In the genomic region with DNA sequence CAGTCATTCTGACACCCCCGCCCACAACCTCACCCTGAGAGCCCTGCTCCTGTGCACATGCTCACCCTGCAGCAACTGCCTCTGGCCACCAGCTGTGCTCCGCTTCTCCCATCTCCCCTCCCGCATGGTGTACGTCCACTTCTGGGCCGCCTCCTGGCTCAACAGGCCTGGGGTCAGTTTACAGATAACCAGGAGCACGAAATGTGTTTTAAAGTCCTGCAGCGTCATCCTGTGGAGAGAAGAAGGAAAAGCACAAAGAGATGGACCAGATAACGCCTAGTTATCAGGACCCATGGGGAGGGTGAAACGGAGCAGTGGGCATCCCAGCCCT, we compare ENCODE assay signal across 23 cellular contexts. TPM values are rescaled to one million over a fixed set of nuclear protein-coding genes. Genes with fewer than 3 reads are reported as not detected.
DNase-seq lines count a peak whose midpoint lies in the region; ATAC-seq, FAIRE-seq and TF ChIP-seq lines count a peak whose summit lies in the region.
"Had no signal": no experiment of that assay in that cellular context is flagged by ENCODE, and none has a peak within 500 bp of the region (broad histone marks: within the 10 kb centered on the region; RNA-seq: fewer than 3 reads in every experiment).

No MANE protein-coding gene starts in this region.

- H3K4me1 ChIP-seq in HepG2 (ENCODE audit: insufficient read depth, low read length) (no peaks in the 10 kb centered on the region), right lobe of liver (no peaks in the 10 kb centered on the region), mesendoderm (ENCODE audit: control insufficient read depth, low read depth, low read length) (peaks cover 13% of the 10 kb centered on the region), left lung (no peaks in the 10 kb centered on the region), smooth muscle cell (ENCODE audit: low read depth) (no peaks in the 10 kb centered on the region)
- H3K4me1 ChIP-seq: HAP-1 had no signal

- H3K4me3 ChIP-seq in HepG2 (replicated peaks in 1 of 3; ENCODE audit: insufficient read depth in 1 of 3, low read depth in 2 of 3, low read length in 3 of 3) (no peak overlapping the region), right lobe of liver (no peak overlapping the region), mesendoderm (ENCODE audit: low read length) (no peak overlapping the region), left lung (no peak overlapping the region), smooth muscle cell (no peak overlapping the region)
- H3K4me3 ChIP-seq: HAP-1 had no signal

- H3K4me1 Mint-ChIP-seq in activated CD4-positive, alpha-beta memory T cell treated with anti-CD3 and anti-CD28 coated beads, Interleukin-2, amount 10 ng/mL, durations not matched to agents 7 days and 5 days = no peaks in the 10 kb centered on the region

- H4K8ac ChIP-seq in mesendoderm (ENCODE audit: low read depth, low read length) = no peak overlapping the region

- H3K27me3 ChIP-seq in HepG2 (ENCODE audit: control insufficient read depth in 1 of 2, insufficient read depth in 2 of 2, low read length in 2 of 2) (peaks cover 3 to 40% of the 10 kb centered on the region in 2 experiments; a peak in 4 of 5 replicates), right lobe of liver (no peaks in the 10 kb centered on the region), mesendoderm (ENCODE audit: insufficient read depth, low read length, poor library complexity) (no peaks in the 10 kb centered on the region), left lung (no peaks in the 10 kb centered on the region), smooth muscle cell (ENCODE audit: low read depth) (no peaks in the 10 kb centered on the region)

- FAIRE-seq in HepG2 (lab: Jason Lieb, UNC) = no peak
- FAIRE-seq: GM12892 had no signal

- POLR2A ChIA-PET in HepG2 (lab: Yijun Ruan, JAX) = no interaction called here
- POLR2A ChIA-PET in activated CD4-positive, alpha-beta memory T cell treated with anti-CD3 and anti-CD28 coated beads, Interleukin-2, amount 10 ng/mL, durations not matched to agents 7 days and 5 days (lab: Charles Lee) = no interaction called here

- no peak overlapping the region for H3K9ac ChIP-seq in HepG2 (ENCODE audit: insufficient read depth, low read depth, low read length)
- H3K9ac ChIP-seq in mesendoderm (ENCODE audit: low read length) = no peak overlapping the region
- no peak overlapping the region for H3K9ac ChIP-seq in smooth muscle cell (ENCODE audit: low read depth)

- H4K20me1 ChIP-seq in HepG2 (ENCODE audit: insufficient read depth, low read length) = no peaks in the 10 kb centered on the region
- H4K20me1 ChIP-seq in smooth muscle cell (ENCODE audit: low read depth) = no peaks in the 10 kb centered on the region

- TF ChIP-seq CTCF in HepG2 (CRISPR knock-in tag; IDR thresholded peaks at IDR 0.05) (no peak), right lobe of liver (IDR thresholded peaks at IDR 0.05) (no peak), left lung (IDR thresholded peaks at IDR 0.05) (no peak), smooth muscle cell (IDR thresholded peaks at IDR 0.05; ENCODE audit: borderline replicate concordance, insufficient read depth, poor library complexity, severe bottlenecking) (no peak)

- no peak overlapping the region for H3K4me3 Mint-ChIP-seq in activated CD4-positive, alpha-beta memory T cell treated with anti-CD3 and anti-CD28 coated beads, Interleukin-2, amount 10 ng/mL, durations not matched to agents 7 days and 5 days
- H3K4me3 Mint-ChIP-seq: CD8-positive, alpha-beta T cell had no signal

- H2BK15ac ChIP-seq in mesendoderm (replicated peaks; ENCODE audit: low read depth) = no peak overlapping the region

- no peak overlapping the region for H2BK5ac ChIP-seq in mesendoderm (ENCODE audit: low read length)

- no peaks in the 10 kb centered on the region for H3K27me3 Mint-ChIP-seq in activated CD4-positive, alpha-beta memory T cell treated with anti-CD3 and anti-CD28 coated beads, Interleukin-2, amount 10 ng/mL, durations not matched to agents 7 days and 5 days

- no peak overlapping the region for H3K4ac ChIP-seq in mesendoderm (ENCODE audit: low read depth, low read length)

- H3K79me1 ChIP-seq in mesendoderm (ENCODE audit: low read length) = no peaks in the 10 kb centered on the region

- no peak for TF ChIP-seq RAD21 in HepG2 (CRISPR knock-in tag; IDR thresholded peaks at IDR 0.05)

- ATAC-seq in HepG2 (peak; percentile 62), right lobe of liver (no peak), left lung (no peak), HG03521 (IDR thresholded peaks at IDR 0.05; ENCODE audit: unreplicated experiment) (no peak)
- ATAC-seq: CD8-positive, alpha-beta T cell had no signal

- no peak overlapping the region for H2AK5ac ChIP-seq in mesendoderm (ENCODE audit: low read length)

- H4K5ac ChIP-seq in mesendoderm (ENCODE audit: low read length) = no peak overlapping the region

- no peaks in the 10 kb centered on the region for H3K9me3 ChIP-seq in HepG2 (ENCODE audit: low read length)
- H3K9me3 ChIP-seq in right lobe of liver = no peaks in the 10 kb centered on the region
- H3K9me3 ChIP-seq in left lung = no peaks in the 10 kb centered on the region
- no peaks in the 10 kb centered on the region for H3K9me3 ChIP-seq in smooth muscle cell (replicated peaks; ENCODE audit: low read depth)
- H3K9me3 ChIP-seq: HAP-1 had no signal

- H3K27ac ChIP-seq in HepG2 (ENCODE audit: extremely low read length, insufficient read depth, low read length) (no peak overlapping the region), right lobe of liver (no peak overlapping the region), mesendoderm (ENCODE audit: low read depth, low read length) (no peak overlapping the region), left lung (no peak overlapping the region), smooth muscle cell (ENCODE audit: low read depth) (no peak overlapping the region)
- H3K27ac ChIP-seq: 22Rv1 had no signal

- H3K4me2 ChIP-seq in HepG2 (ENCODE audit: low read depth, low read length) (no peak overlapping the region), mesendoderm (ENCODE audit: low read length) (no peak overlapping the region), smooth muscle cell (no peak overlapping the region)

- intact Hi-C loops in HepG2 (cut with micrococcal nuclease; ENCODE audit: unreplicated experiment) = no loop called here
- intact Hi-C loops in right lobe of liver (cut with DNase I) = no loop called here
- intact Hi-C loops in left lung (cut with DNase I) = no loop called here

- no peak overlapping the region for H2AFZ ChIP-seq in HepG2 (ENCODE audit: low read length)
- no peak overlapping the region for H2AFZ ChIP-seq in smooth muscle cell (ENCODE audit: low read depth)

- H3K56ac ChIP-seq in mesendoderm (ENCODE audit: low read length) = no peak overlapping the region

- no peak overlapping the region for H3K18ac ChIP-seq in mesendoderm (ENCODE audit: low read length)

- BruUV-seq in HepG2 (replicated peaks; lab: Mats Ljungman, UMichigan) = no TSS peak

- no peak overlapping the region for H2BK120ac ChIP-seq in mesendoderm (ENCODE audit: low read depth, low read length)

- H3K23ac ChIP-seq in mesendoderm (ENCODE audit: low read length) = no peak overlapping the region

- no peak overlapping the region for H3K27ac Mint-ChIP-seq in activated CD4-positive, alpha-beta memory T cell treated with anti-CD3 and anti-CD28 coated beads, Interleukin-2, amount 10 ng/mL, durations not matched to agents 7 days and 5 days
- H3K27ac Mint-ChIP-seq: CD8-positive, alpha-beta T cell had no signal

- H3K36me3 Mint-ChIP-seq in activated CD4-positive, alpha-beta memory T cell treated with anti-CD3 and anti-CD28 coated beads, Interleukin-2, amount 10 ng/mL, durations not matched to agents 7 days and 5 days (ENCODE audit: low read depth) = no peaks in the 10 kb centered on the region
- H3K36me3 Mint-ChIP-seq: CD8-positive, alpha-beta T cell had no signal

- H3K9me3 Mint-ChIP-seq in activated CD4-positive, alpha-beta memory T cell treated with anti-CD3 and anti-CD28 coated beads, Interleukin-2, amount 10 ng/mL, durations not matched to agents 7 days and 5 days = no peaks in the 10 kb centered on the region
- H3K9me3 Mint-ChIP-seq: CD8-positive, alpha-beta T cell had no signal

- TF ChIP-seq EP300 in HepG2 (IDR thresholded peaks at IDR 0.05; ENCODE audit: low read depth in 2 of 2, low read length in 2 of 2) (no peak), HepG2 (CRISPR knock-in tag; IDR thresholded peaks at IDR 0.05; ENCODE audit: borderline replicate concordance) (no peak)

- CTCF ChIA-PET in HepG2 (lab: Yijun Ruan, JAX; ENCODE audit: low intra/inter-chr PET ratio, low total read pairs) = no interaction called here
- CTCF ChIA-PET in activated CD4-positive, alpha-beta memory T cell treated with anti-CD3 and anti-CD28 coated beads, Interleukin-2, amount 10 ng/mL, durations not matched to agents 7 days and 5 days (lab: Charles Lee) = no interaction called here

- WGBS in HepG2 (ENCODE audit: low lambda C conversion rate) = 16% methylated on average over 8 of the region's 9 CpGs
- WGBS in right lobe of liver (ENCODE audit: insufficient coverage, low coverage, low lambda C conversion rate, missing lambda C conversion rate) = 81% methylated on average over 8 of the region's 9 CpGs
- no CpG with 5 or more reads among the region's 9 CpGs for WGBS in mesendoderm (ENCODE audit: extremely low coverage, insufficient coverage, low lambda C conversion rate)
- WGBS in smooth muscle cell (ENCODE audit: low lambda C conversion rate) = 82% methylated on average over 8 of the region's 9 CpGs

- no peaks in the 10 kb centered on the region; a peak in 1 of 5 replicates for H3K36me3 ChIP-seq in HepG2 (replicated peaks in 1 of 2; ENCODE audit: control insufficient read depth in 1 of 2, insufficient read depth in 2 of 2, low read length in 2 of 2)
- H3K36me3 ChIP-seq in right lobe of liver = no peaks in the 10 kb centered on the region
- no peaks in the 10 kb centered on the region for H3K36me3 ChIP-seq in mesendoderm (ENCODE audit: control insufficient read depth, insufficient read depth, low read length)
- H3K36me3 ChIP-seq in left lung = no peaks in the 10 kb centered on the region
- H3K36me3 ChIP-seq in smooth muscle cell (ENCODE audit: low read depth) = no peaks in the 10 kb centered on the region
- H3K36me3 ChIP-seq: HAP-1 had no signal

- in situ Hi-C loops in HepG2 (cut with HindIII; ENCODE audit: extremely low pct_ligation_motif_present, low pct_unique_long_range_greater_than_20kb) = no loop called here

- no peaks in the 10 kb centered on the region for H3F3A ChIP-seq in smooth muscle cell (ENCODE audit: low read depth)

- DNase-seq in HepG2 (ENCODE audit: low spot score) = no peak
- no peak for DNase-seq in right lobe of liver
- DNase-seq in ecto neural progenitor cell (ENCODE audit: low spot score) = peak; percentile 51
- DNase-seq in mesendoderm = peak; percentile 77
- no peak for DNase-seq in left lung
- DNase-seq in activated CD4-positive, alpha-beta memory T cell treated with anti-CD3 and anti-CD28 coated beads, Interleukin-2, amount 10 ng/mL, durations not matched to agents 7 days and 5 days = no peak
- no peak for DNase-seq in smooth muscle cell (lab: John Stamatoyannopoulos, UW; ENCODE audit: unreplicated experiment)
- DNase-seq: C1 segment of cervical spinal cord; CD8-positive, alpha-beta T cell; DND-41; MM.1S; NCI-H1048; NCI-H1417 treated with DMSO at 0.1 percent for 48 hours; NCI-H187; NCI-H446 treated with DMSO at 0.1 percent for 48 hours; NCI-H526 treated with DMSO at 0.1 percent for 48 hours; Right ventricle myocardium superior had no signal

- no peaks in the 10 kb centered on the region for H3K79me2 ChIP-seq in HepG2 (ENCODE audit: insufficient read depth, low read length)
- no peaks in the 10 kb centered on the region for H3K79me2 ChIP-seq in mesendoderm (ENCODE audit: control insufficient read depth, insufficient read depth, low read length)
- H3K79me2 ChIP-seq in smooth muscle cell (ENCODE audit: low read depth) = no peaks in the 10 kb centered on the region

- TF ChIP-seq POLR2A in HepG2 (IDR thresholded peaks at IDR 0.05; ENCODE audit: insufficient read depth in 1 of 2, low read depth in 2 of 2, low read length in 2 of 2) = no peak
- no peak for TF ChIP-seq POLR2A in right lobe of liver (IDR thresholded peaks at IDR 0.05)

RNA-seq across cellular contexts. Expression of gene CAPN14, which starts 24.3 kb away (rescaled TPM):
- total RNA-seq in HepG2 (2016; rRNA removed; fragmentation: Illumina TruSeq; extraction: Trizol) (not detected in 2 replicates), right lobe of liver (under 1 TPM in 1 of 6 experiments, not detected in 5; 0.12 TPM), left lung (under 1 TPM; 0.23 to 0.26 TPM), smooth muscle cell (0.13 and 0.58 TPM in 2 replicates)
- not detected in 2 replicates for total RNA-seq in HepG2 (2016; cell fraction: cytosol; rRNA removed; fragmentation: Illumina TruSeq; extraction: Trizol; ENCODE audit: low read depth)
- total RNA-seq in HepG2 (2016; cell fraction: insoluble cytoplasmic fraction; rRNA removed; fragmentation: Illumina TruSeq; extraction: Trizol) = not detected in 2 replicates
- not detected in 2 replicates for total RNA-seq in HepG2 (2016; cell fraction: membrane; rRNA removed; fragmentation: Illumina TruSeq; extraction: Trizol)
- not detected in 2 replicates for total RNA-seq in HepG2 (2016; cell fraction: nucleus; rRNA removed; fragmentation: Illumina TruSeq; extraction: Trizol)
- polyA plus RNA-seq in HepG2 (2011; rRNA removed) (not detected in 2 replicates), smooth muscle cell (0.27 and 0.55 TPM in 2 replicates)
- not detected in 2 replicates for polyA plus RNA-seq in HepG2 (2011; cell fraction: cytosol; rRNA removed)
- polyA plus RNA-seq in HepG2 (2011; cell fraction: nucleus; rRNA removed) = not detected in 2 replicates
- polyA plus RNA-seq in HepG2 (2012) = not detected in 2 replicates
- not detected in 2 replicates for polyA plus RNA-seq in HepG2 (2016; cell fraction: cytosol; fragmentation: Illumina TruSeq; extraction: Trizol; ENCODE audit: low read depth)
- not detected in 2 replicates for polyA plus RNA-seq in HepG2 (2016; cell fraction: insoluble cytoplasmic fraction; fragmentation: Illumina TruSeq; extraction: Trizol; ENCODE audit: low read depth)
- not detected in 2 replicates for polyA plus RNA-seq in HepG2 (2016; cell fraction: membrane; fragmentation: Illumina TruSeq; extraction: Trizol; ENCODE audit: low read depth)
- not detected in 2 replicates for polyA plus RNA-seq in HepG2 (2016; cell fraction: nucleus; fragmentation: Illumina TruSeq; extraction: Trizol; ENCODE audit: insufficient read depth, low read depth)
- not detected in 2 replicates for polyA minus RNA-seq in HepG2 (2011; rRNA and poly(A)+ RNA removed; ENCODE audit: low replicate concordance)
- polyA minus RNA-seq in HepG2 (2011; cell fraction: cytosol; rRNA and poly(A)+ RNA removed) = not detected in 2 replicates
- polyA minus RNA-seq in HepG2 (2011; cell fraction: nucleus; rRNA and poly(A)+ RNA removed) = not detected in 2 replicates
- 0.10 TPM for polyA plus RNA-seq in mesendoderm (2013, experiment 1 of 2)
- polyA plus RNA-seq in mesendoderm (2013, experiment 2 of 2) = 0.07 TPM
- total RNA-seq in activated CD4-positive, alpha-beta memory T cell treated with anti-CD3 and anti-CD28 coated beads, Interleukin-2, amount 10 ng/mL, durations not matched to agents 7 days and 5 days = under 1 TPM; 0.35 TPM
- total RNA-seq: G401 had no signal

RNA-seq across cellular contexts. Expression of gene EHD3, which starts 40.9 kb away (rescaled TPM):
- total RNA-seq in HepG2 (2016; rRNA removed; fragmentation: Illumina TruSeq; extraction: Trizol) (0.69 and 0.70 TPM in 2 replicates), right lobe of liver (10 to 100 TPM in 1 of 6 experiments, 1 to 10 TPM in 5; 4.0 to 10.6 (median 7.6) TPM), left lung (1 to 10 TPM; 6.8 to 9.1 TPM), smooth muscle cell (13.8 and 19.0 TPM in 2 replicates)
- 0.09 and 0.20 TPM in 2 replicates for total RNA-seq in HepG2 (2016; cell fraction: cytosol; rRNA removed; fragmentation: Illumina TruSeq; extraction: Trizol; ENCODE audit: low read depth)
- total RNA-seq in HepG2 (2016; cell fraction: insoluble cytoplasmic fraction; rRNA removed; fragmentation: Illumina TruSeq; extraction: Trizol) = 0.58 and 0.71 TPM in 2 replicates
- total RNA-seq in HepG2 (2016; cell fraction: membrane; rRNA removed; fragmentation: Illumina TruSeq; extraction: Trizol) = 0.37 and 0.52 TPM in 2 replicates
- total RNA-seq in HepG2 (2016; cell fraction: nucleus; rRNA removed; fragmentation: Illumina TruSeq; extraction: Trizol) = 0.40 and 0.47 TPM in 2 replicates
- polyA plus RNA-seq in HepG2 (2011; rRNA removed) (0.20 and 0.27 TPM in 2 replicates), smooth muscle cell (12.4 and 15.5 TPM in 2 replicates)
- 0.23 and 0.31 TPM in 2 replicates for polyA plus RNA-seq in HepG2 (2011; cell fraction: cytosol; rRNA removed)
- 0.18 and 0.23 TPM in 2 replicates for polyA plus RNA-seq in HepG2 (2011; cell fraction: nucleus; rRNA removed)
- polyA plus RNA-seq in HepG2 (2012) = 0.13 and 0.23 TPM in 2 replicates
- polyA plus RNA-seq in HepG2 (2016; cell fraction: cytosol; fragmentation: Illumina TruSeq; extraction: Trizol; ENCODE audit: low read depth) = 0.08 and 0.10 TPM in 2 replicates
- 0.62 and 0.74 TPM in 2 replicates for polyA plus RNA-seq in HepG2 (2016; cell fraction: insoluble cytoplasmic fraction; fragmentation: Illumina TruSeq; extraction: Trizol; ENCODE audit: low read depth)
- polyA plus RNA-seq in HepG2 (2016; cell fraction: membrane; fragmentation: Illumina TruSeq; extraction: Trizol; ENCODE audit: low read depth) = 0.17 and 0.27 TPM in 2 replicates
- 0.48 and 0.56 TPM in 2 replicates for polyA plus RNA-seq in HepG2 (2016; cell fraction: nucleus; fragmentation: Illumina TruSeq; extraction: Trizol; ENCODE audit: insufficient read depth, low read depth)
- polyA minus RNA-seq in HepG2 (2011; rRNA and poly(A)+ RNA removed; ENCODE audit: low replicate concordance) = 0.05 and 0.70 TPM in 2 replicates
- polyA minus RNA-seq in HepG2 (2011; cell fraction: cytosol; rRNA and poly(A)+ RNA removed) = 0.30 TPM in 1 of 2 replicates, not detected in the other
- polyA minus RNA-seq in HepG2 (2011; cell fraction: nucleus; rRNA and poly(A)+ RNA removed) = 0.26 and 0.50 TPM in 2 replicates
- 8.2 TPM for polyA plus RNA-seq in mesendoderm (2013, experiment 1 of 2)
- polyA plus RNA-seq in mesendoderm (2013, experiment 2 of 2) = 8.7 TPM
- 1 to 10 TPM in 1 of 2 experiments, under 1 TPM in 1; 0.86 to 1.1 TPM for total RNA-seq in activated CD4-positive, alpha-beta memory T cell treated with anti-CD3 and anti-CD28 coated beads, Interleukin-2, amount 10 ng/mL, durations not matched to agents 7 days and 5 days

RNA-seq across cellular contexts. Expression of gene GALNT14, which starts 54.8 kb away (rescaled TPM):
- total RNA-seq in HepG2 (2016; rRNA removed; fragmentation: Illumina TruSeq; extraction: Trizol) (not detected in 2 replicates), right lobe of liver (1 to 10 TPM in 3 of 6 experiments, under 1 TPM in 3; 0.37 to 2.8 (median 1.0) TPM), left lung (1 to 10 TPM; 1.5 to 2.1 TPM), smooth muscle cell (0.63 and 2.0 TPM in 2 replicates)
- not detected in 2 replicates for total RNA-seq in HepG2 (2016; cell fraction: cytosol; rRNA removed; fragmentation: Illumina TruSeq; extraction: Trizol; ENCODE audit: low read depth)
- not detected in 2 replicates for total RNA-seq in HepG2 (2016; cell fraction: insoluble cytoplasmic fraction; rRNA removed; fragmentation: Illumina TruSeq; extraction: Trizol)
- total RNA-seq in HepG2 (2016; cell fraction: membrane; rRNA removed; fragmentation: Illumina TruSeq; extraction: Trizol) = not detected in 2 replicates
- not detected in 2 replicates for total RNA-seq in HepG2 (2016; cell fraction: nucleus; rRNA removed; fragmentation: Illumina TruSeq; extraction: Trizol)
- polyA plus RNA-seq in HepG2 (2011; rRNA removed) (not detected in 2 replicates), smooth muscle cell (1.0 TPM in 1 of 2 replicates, not detected in the other)
- polyA plus RNA-seq in HepG2 (2011; cell fraction: cytosol; rRNA removed) = not detected in 2 replicates
- not detected in 2 replicates for polyA plus RNA-seq in HepG2 (2011; cell fraction: nucleus; rRNA removed)
- polyA plus RNA-seq in HepG2 (2012) = not detected in 2 replicates
- not detected in 2 replicates for polyA plus RNA-seq in HepG2 (2016; cell fraction: cytosol; fragmentation: Illumina TruSeq; extraction: Trizol; ENCODE audit: low read depth)
- not detected in 2 replicates for polyA plus RNA-seq in HepG2 (2016; cell fraction: insoluble cytoplasmic fraction; fragmentation: Illumina TruSeq; extraction: Trizol; ENCODE audit: low read depth)
- not detected in 2 replicates for polyA plus RNA-seq in HepG2 (2016; cell fraction: membrane; fragmentation: Illumina TruSeq; extraction: Trizol; ENCODE audit: low read depth)
- polyA plus RNA-seq in HepG2 (2016; cell fraction: nucleus; fragmentation: Illumina TruSeq; extraction: Trizol; ENCODE audit: insufficient read depth, low read depth) = not detected in 2 replicates
- 0.26 TPM in 1 of 2 replicates, not detected in the other for polyA minus RNA-seq in HepG2 (2011; rRNA and poly(A)+ RNA removed; ENCODE audit: low replicate concordance)
- not detected in 2 replicates for polyA minus RNA-seq in HepG2 (2011; cell fraction: cytosol; rRNA and poly(A)+ RNA removed)
- polyA minus RNA-seq in HepG2 (2011; cell fraction: nucleus; rRNA and poly(A)+ RNA removed) = not detected in 2 replicates
- 5.6 TPM for polyA plus RNA-seq in mesendoderm (2013, experiment 1 of 2)
- polyA plus RNA-seq in mesendoderm (2013, experiment 2 of 2) = 5.4 TPM
- total RNA-seq in activated CD4-positive, alpha-beta memory T cell treated with anti-CD3 and anti-CD28 coated beads, Interleukin-2, amount 10 ng/mL, durations not matched to agents 7 days and 5 days = not detected
- total RNA-seq: CD8-positive, alpha-beta T cell; G401; LHCN-M2 had no signal

Comparison
In these comparisons a context has a peak if more than half of its experiments do, and no peak if none do; other contexts are left out.
1. DNase-seq: peak in ecto neural progenitor cell (single experiment) and mesendoderm (single experiment); none in HepG2 (single experiment), right lobe of liver (0 of 3), left lung (0 of 2), activated CD4-positive, alpha-beta memory T cell treated with anti-CD3 and anti-CD28 coated beads, Interleukin-2, amount 10 ng/mL, durations not matched to agents 7 days and 5 days (single experiment) and smooth muscle cell (single experiment).